26 cellular contexts compared by ENCODE assay signal in the genomic region with DNA sequence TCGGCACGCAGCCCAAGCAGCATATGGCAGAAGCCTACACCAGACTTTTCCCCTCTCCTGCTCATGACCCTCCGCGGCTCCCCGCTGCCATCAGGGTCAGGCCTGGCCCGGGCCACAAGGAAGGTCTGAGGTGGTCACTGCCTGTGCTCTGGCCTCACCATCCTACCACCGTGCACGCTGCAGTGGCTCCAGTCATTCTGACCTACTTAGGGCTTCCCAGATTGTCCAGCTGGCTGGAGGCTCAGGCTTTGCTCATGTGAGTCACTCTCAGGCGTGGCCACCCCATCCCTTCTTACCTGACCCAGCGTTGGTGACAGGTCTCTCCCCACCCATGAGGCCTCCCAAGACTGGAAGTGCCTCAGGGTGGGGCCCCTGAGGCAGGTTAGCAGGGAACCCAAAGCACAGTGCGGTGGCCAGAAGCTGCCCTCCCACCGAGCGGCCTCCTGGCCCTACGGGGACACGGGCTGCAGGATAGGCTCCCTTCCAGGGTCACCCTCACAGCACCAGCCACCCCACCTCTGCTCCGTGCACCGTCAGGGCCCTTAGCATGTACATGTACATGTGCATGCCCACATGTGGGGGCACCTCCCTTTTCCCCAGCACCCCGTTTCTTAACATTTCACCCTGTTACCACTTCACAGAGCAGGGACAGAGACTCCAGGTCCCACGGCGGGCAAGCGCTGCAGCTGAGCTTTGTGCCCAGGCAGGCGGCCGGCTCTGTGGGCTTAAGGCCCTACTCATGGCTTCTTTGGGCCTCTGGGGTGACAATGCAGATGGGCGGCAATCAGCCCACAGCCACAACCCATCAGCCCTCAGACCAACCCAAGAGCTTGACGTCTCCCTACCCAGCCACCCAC.
DNase-seq lines count a peak whose midpoint lies in the region; ATAC-seq and TF ChIP-seq lines count a peak whose summit lies in the region.
"Had no signal": no experiment of that assay in that cellular context is flagged by ENCODE, and none has a peak within 500 bp of the region (broad histone marks: within the 10 kb centered on the region; RNA-seq: fewer than 3 reads in every experiment).

No MANE protein-coding gene starts in this region.

- DNase-seq in NCI-H2171 treated with DMSO at 0.1 percent for 48 hours (lab: John Stamatoyannopoulos, UW) (peak; percentile 10), NCI-H2171 (lab: John Stamatoyannopoulos, UW) (no peak), GM03348 (ENCODE audit: low spot score) (peak; percentile 15), RWPE1 (ENCODE audit: low spot score) (peak; percentile 7), kidney tubule cell (ENCODE audit: low spot score) (peak; percentile 4)
- DNase-seq: activated CD4-positive, alpha-beta T cell treated with anti-CD3 and anti-CD28 coated beads for 1 hour; activated CD8-positive, alpha-beta T cell treated with anti-CD3 and anti-CD28 coated beads, Interleukin-2, amount 10 ng/mL, durations not matched to agents 7 days and 5 days; activated effector memory CD4-positive, alpha-beta T cell treated with Interleukin-2 at 50 U/mL for 16 hours; activated naive CD8-positive, alpha-beta T cell treated with anti-CD3 and anti-CD28 coated beads for 36 hours; AML-193; CD4-positive, alpha-beta T cell; EL; GOT3; hypothalamus; immature natural killer cell; mesendoderm; NCI-H1417; NCI-H2081; OCI-M1; stimulated activated CD4-positive, alpha-beta T cell treated with anti-CD3 and anti-CD28 coated beads, Interleukin-15, amount 100 ng/mL, for 24 hours; stimulated activated naive B cell treated with anti-CD40 and anti-IgM and Interleukin-4, amounts not matched to agents 10 μg/mL and 1 μg/mL and 100 μg/mL, for 72 hours had no signal

- CTCF ChIA-PET in RWPE1 (lab: Yijun Ruan, JAX), result no interaction called here

- POLR2A ChIA-PET in RWPE1 (lab: Yijun Ruan, JAX; ENCODE audit: low non-redundant PET), result no interaction called here

- no peak overlapping the region for H3K27ac ChIP-seq in RWPE1
- H3K27ac ChIP-seq: 22Rv1, vagina had no signal

- no peak for TF ChIP-seq CTCF in RWPE1 (conservative IDR thresholded peaks at IDR 0.05; ENCODE audit: low read depth)

- no peak for ATAC-seq in HG03175 (IDR thresholded peaks at IDR 0.05; ENCODE audit: unreplicated experiment)
- no peak for ATAC-seq in HG03354 (IDR thresholded peaks at IDR 0.05; ENCODE audit: poor library complexity, severe bottlenecking, unreplicated experiment)
- ATAC-seq in GM18520 (IDR thresholded peaks at IDR 0.05; ENCODE audit: unreplicated experiment), result no peak
- ATAC-seq: activated CD8-positive, alpha-beta T cell treated with anti-CD3 and anti-CD28 coated beads, Interleukin-2, amount 10 ng/mL, durations not matched to agents 7 days and 5 days; stimulated activated naive B cell treated with anti-CD40 and anti-IgM and Interleukin-4, amounts not matched to agents 10 μg/mL and 1 μg/mL and 100 μg/mL, for 72 hours had no signal
